Comparison of ENCODE assay signal across 8 cellular contexts in the genomic region with DNA sequence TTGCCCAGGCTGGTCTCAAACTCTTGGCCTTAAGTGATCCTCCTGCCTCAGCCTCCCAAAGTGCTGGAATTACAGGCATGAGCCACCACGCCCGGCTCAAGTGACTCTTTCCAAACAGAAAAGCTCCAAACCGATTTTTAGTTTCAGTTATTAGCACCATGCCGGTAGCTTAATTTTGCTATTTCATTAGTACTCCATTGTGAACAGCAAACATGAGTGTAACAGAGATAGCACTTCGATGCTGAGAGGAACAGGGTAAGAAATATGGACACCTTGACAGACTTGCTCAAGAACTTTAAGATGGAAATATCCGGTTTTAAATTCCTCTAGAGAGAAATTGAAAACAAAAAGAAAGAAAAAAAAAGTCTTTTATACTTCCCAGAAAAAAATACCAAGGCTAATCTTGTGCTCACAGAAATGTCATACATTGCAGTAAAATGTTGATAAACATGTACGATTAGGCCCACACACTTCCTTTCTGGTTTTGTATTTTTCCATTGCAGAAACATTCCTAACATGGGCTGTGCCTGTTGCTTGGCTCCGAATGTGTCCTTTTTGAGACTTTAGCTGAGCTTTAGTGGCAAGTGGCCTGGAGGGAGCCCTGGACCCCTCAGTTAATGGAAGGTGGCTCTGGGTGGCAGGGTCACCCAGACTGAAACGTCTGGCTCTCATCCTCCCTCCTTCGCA. TPM values are rescaled to one million over a fixed set of nuclear protein-coding genes. Genes with fewer than 3 reads are reported as not detected.
DNase-seq lines count a peak whose midpoint lies in the region; ATAC-seq and TF ChIP-seq lines count a peak whose summit lies in the region.
"Had no signal": no experiment of that assay in that cellular context is flagged by ENCODE, and none has a peak within 500 bp of the region (broad histone marks: within the 10 kb centered on the region; RNA-seq: fewer than 3 reads in every experiment).

No MANE protein-coding gene starts in this region.

- no peak for TF ChIP-seq CTCF in RWPE2 (IDR thresholded peaks at IDR 0.05; ENCODE audit: poor library complexity, severe bottlenecking)
- no peak for TF ChIP-seq CTCF in transverse colon (IDR thresholded peaks at IDR 0.05)

- H3K4me1 ChIP-seq in RWPE2 (ENCODE audit: insufficient read depth, poor library complexity, severe bottlenecking) (peaks cover 52% of the 10 kb centered on the region), mucosa of stomach (ENCODE audit: control insufficient read depth, insufficient read depth, low read length) (peaks cover 74% of the 10 kb centered on the region), transverse colon (peaks cover 0 to 38% (median 29%) of the 10 kb centered on the region in 4 donors), Karpas-422 (ENCODE audit: low read length) (no peaks in the 10 kb centered on the region)

- H3K27ac ChIP-seq in RWPE2 (ENCODE audit: poor library complexity, severe bottlenecking) (peak overlapping the region; percentile 59), transverse colon (peak overlapping the region; percentile 74 to 77 (median 75)), Karpas-422 (ENCODE audit: low read length) (no peak overlapping the region)

- H3K9me3 ChIP-seq in RWPE2 (ENCODE audit: severe bottlenecking) (no peaks in the 10 kb centered on the region), mucosa of stomach (ENCODE audit: control insufficient read depth, low read length) (no peaks in the 10 kb centered on the region), transverse colon (no peaks in the 10 kb centered on the region), Karpas-422 (ENCODE audit: low read length) (no peaks in the 10 kb centered on the region)

- no peak for TF ChIP-seq EP300 in transverse colon (IDR thresholded peaks at IDR 0.05; ENCODE audit: low read depth)

- H3K27me3 ChIP-seq in RWPE2 (ENCODE audit: insufficient read depth, poor library complexity, severe bottlenecking) (no peaks in the 10 kb centered on the region), mucosa of stomach (ENCODE audit: control insufficient read depth, insufficient read depth, low read length) (no peaks in the 10 kb centered on the region), transverse colon (no peaks in the 10 kb centered on the region), Karpas-422 (ENCODE audit: low read length) (no peaks in the 10 kb centered on the region)

- H3K4me2 ChIP-seq in Karpas-422 (ENCODE audit: low read depth, low read length, poor library complexity, severe bottlenecking), result no peak overlapping the region

- no peak for TF ChIP-seq POLR2A in transverse colon (IDR thresholded peaks at IDR 0.05)

- H3K9ac ChIP-seq in mucosa of stomach (ENCODE audit: low read length) (peak overlapping the region; percentile 20), Karpas-422 (ENCODE audit: low read length) (no peak overlapping the region)

- 53 to 57% methylated on average over 8 to 10 of the region's 10 CpGs for WGBS in transverse colon (ENCODE audit: low coverage in 1 of 2), 2 donors

- in situ Hi-C loops in transverse colon (cut with MboI; ENCODE audit: low pct_ligation_motif_present in 1 of 4, low pct_unique_long_range_greater_than_20kb in 1 of 4, low sequenced_read_pairs in 3 of 4), result no loop called here

- H4K20me1 ChIP-seq in Karpas-422 (ENCODE audit: insufficient read depth, low read depth, low read length), result no peaks in the 10 kb centered on the region

- H3K79me2 ChIP-seq in Karpas-422 (ENCODE audit: low read length), result no peaks in the 10 kb centered on the region

- DNase-seq in RWPE2 (ENCODE audit: low spot score) (no peak), dedifferentiated amniotic fluid mesenchymal stem cell (ENCODE audit: extremely low spot score) (peak; percentile 59), transverse colon (no peak), Karpas-422 (no peak)
- DNase-seq in stimulated activated CD4-positive, alpha-beta T cell treated with anti-CD3 and anti-CD28 coated beads, Interleukin-15, amount 100 ng/mL, for 24 hours, result no peak

- H2AFZ ChIP-seq in Karpas-422 (ENCODE audit: low read length), result no peak overlapping the region

- intact Hi-C loops in transverse colon (cut with DNase I; ENCODE audit: low total_unique reads), result no loop called here

- H3K36me3 ChIP-seq in RWPE2 (ENCODE audit: low read depth) (peaks cover 100% of the 10 kb centered on the region), mucosa of stomach (ENCODE audit: control insufficient read depth, insufficient read depth, low read length) (peaks cover 10% of the 10 kb centered on the region), transverse colon (no peaks in the 10 kb centered on the region), Karpas-422 (ENCODE audit: insufficient read depth, low read length) (no peaks in the 10 kb centered on the region)

- H3K4me3 ChIP-seq in RWPE2 (ENCODE audit: severe bottlenecking) (no peak overlapping the region), mucosa of stomach (ENCODE audit: low read length) (no peak overlapping the region), transverse colon (no peak overlapping the region), Karpas-422 (ENCODE audit: low read length) (no peak overlapping the region)

- no peaks in the 10 kb centered on the region for H3K9me2 ChIP-seq in Karpas-422 (replicated peaks; ENCODE audit: insufficient read depth, low read length)

- ATAC-seq in RWPE2 (ENCODE audit: low read depth) (no peak), GM21526 (IDR thresholded peaks at IDR 0.05; ENCODE audit: low FRiP score, unreplicated experiment) (no peak)
- ATAC-seq: WTC11 had no signal

RNA-seq across cellular contexts. Expression of a gene that starts 18.3 kb away (rescaled TPM):
- total RNA-seq in transverse colon, result 100 to 1,000 TPM in 1 of 4 donors, 10 to 100 TPM in 3; 56.1 to 140 (median 89.2) TPM
- total RNA-seq in Karpas-422 (2014; rRNA removed; shearing (Covaris generic); ENCODE audit: low replicate concordance), result 0.26 TPM in 1 of 2 replicates, not detected in the other

RNA-seq across cellular contexts. Expression of a gene that starts 43.2 kb away (rescaled TPM):
- 10 to 100 TPM in 3 of 4 donors, 1 to 10 TPM in 1; 1.8 to 17.6 (median 14.5) TPM for total RNA-seq in transverse colon
- total RNA-seq in Karpas-422 (2014; rRNA removed; shearing (Covaris generic); ENCODE audit: low replicate concordance), result 26.3 and 42.4 TPM in 2 replicates

RNA-seq across cellular contexts. Expression of a gene that starts 51.0 kb away (rescaled TPM):
- 10 to 100 TPM; 13.1 to 21.8 (median 19.4) TPM for total RNA-seq in transverse colon
- total RNA-seq in Karpas-422 (2014; rRNA removed; shearing (Covaris generic); ENCODE audit: low replicate concordance), result 23.0 and 30.2 TPM in 2 replicates

Comparison
In these comparisons a context has a peak if more than half of its experiments do, and no peak if none do; other contexts are left out.
1. RNA of a gene that starts 18.3 kb away (total RNA-seq): 56.1 to 140 TPM in transverse colon; 0.26 TPM in Karpas-422; every median in the first group is over 10 times any median in the second.